25 cellular contexts compared by ENCODE assay signal in the genomic region with DNA sequence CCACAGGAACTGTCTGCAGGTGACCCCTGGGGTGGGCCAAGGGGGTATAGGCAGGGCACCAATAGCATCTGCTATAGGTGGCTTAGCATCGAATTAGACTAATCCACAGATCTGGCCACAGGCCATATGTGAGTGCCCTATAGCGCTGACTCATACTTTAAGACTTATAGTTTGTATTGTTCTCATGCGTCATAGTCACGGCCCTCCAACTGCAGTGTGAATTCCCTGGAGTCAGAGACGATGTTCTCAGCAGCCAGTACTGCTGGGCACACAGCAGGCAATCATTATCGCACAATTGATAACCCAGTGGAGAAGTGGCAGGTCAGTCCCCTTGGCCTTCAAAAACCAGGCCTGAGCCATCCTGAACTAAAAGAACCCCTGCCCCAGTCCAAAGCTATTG. TPM values are rescaled to one million over a fixed set of nuclear protein-coding genes. Genes with fewer than 3 reads are reported as not detected.
DNase-seq lines count a peak whose midpoint lies in the region; ATAC-seq, FAIRE-seq and TF ChIP-seq lines count a peak whose summit lies in the region.
"Had no signal": no experiment of that assay in that cellular context is flagged by ENCODE, and none has a peak within 500 bp of the region (broad histone marks: within the 10 kb centered on the region; RNA-seq: fewer than 3 reads in every experiment).

No MANE protein-coding gene starts in this region.

- CTCF ChIA-PET in naive thymus-derived CD4-positive, alpha-beta T cell (lab: Charles Lee): no interaction called here

- H3K9me3 ChIP-seq in left ventricle myocardium inferior (replicated peaks): no peaks in the 10 kb centered on the region
- H3K9me3 ChIP-seq in naive thymus-derived CD4-positive, alpha-beta T cell (ENCODE audit: control insufficient read depth in 2 of 3, low read length in 3 of 3): no peaks in the 10 kb centered on the region
- H3K9me3 ChIP-seq: breast epithelium, heart right ventricle, vagina had no signal

- H3K27me3 ChIP-seq in bronchial epithelial cell (ENCODE audit: control insufficient read depth, insufficient read depth, low read length) (no peaks in the 10 kb centered on the region), left ventricle myocardium inferior (ENCODE audit: low read depth) (no peaks in the 10 kb centered on the region)
- H3K27me3 ChIP-seq in naive thymus-derived CD4-positive, alpha-beta T cell (ENCODE audit: control insufficient read depth in 2 of 2, insufficient read depth in 2 of 2, low read length in 2 of 2): no peaks in the 10 kb centered on the region
- H3K27me3 ChIP-seq: heart right ventricle, vagina had no signal

- intact Hi-C loops in left ventricle myocardium inferior (cut with micrococcal nuclease): no loop called here
- intact Hi-C loops in naive thymus-derived CD4-positive, alpha-beta T cell (cut with micrococcal nuclease): no loop called here

- H3K4me3 ChIP-seq in bronchial epithelial cell (ENCODE audit: low read depth, low read length) (no peak overlapping the region), left ventricle myocardium inferior (no peak overlapping the region)
- H3K4me3 ChIP-seq in naive thymus-derived CD4-positive, alpha-beta T cell (ENCODE audit: low read length): no peak overlapping the region
- H3K4me3 ChIP-seq: breast epithelium, dorsolateral prefrontal cortex, heart right ventricle, vagina had no signal

- no peak overlapping the region for H3K27ac Mint-ChIP-seq in naive thymus-derived CD4-positive, alpha-beta T cell
- H3K27ac Mint-ChIP-seq: activated CD4-positive, alpha-beta memory T cell treated with anti-CD3 and anti-CD28 coated beads, Interleukin-2, amount 10 ng/mL, durations not matched to agents 7 days and 5 days; activated naive CD8-positive, alpha-beta T cell; activated T-cell treated with anti-CD3 and anti-CD28 coated beads, Interleukin-2, amount 50 U/mL, for 24 hours; natural killer cell treated with Interleukin-12 subunit alpha and Interleukin-12 subunit beta and Interleukin-15 and Interleukin-18, amount 100 ng/mL, for 72 hours; T-helper 1 cell treated with Interleukin-12 subunit alpha and Interleukin-12 subunit beta and Interleukin-4 antibody, amounts not matched to agents 30 μg/mL and 1 μg/mL, for 36 hours; WTC11 had no signal

- no peaks in the 10 kb centered on the region for H3K4me1 ChIP-seq in left ventricle myocardium inferior
- no peaks in the 10 kb centered on the region for H3K4me1 ChIP-seq in naive thymus-derived CD4-positive, alpha-beta T cell (ENCODE audit: control insufficient read depth in 2 of 2, insufficient read depth in 2 of 2, low read length in 2 of 2)
- H3K4me1 ChIP-seq: breast epithelium, heart right ventricle, vagina had no signal

- H3K4me1 Mint-ChIP-seq in naive thymus-derived CD4-positive, alpha-beta T cell: no peaks in the 10 kb centered on the region
- H3K4me1 Mint-ChIP-seq: activated CD4-positive, alpha-beta memory T cell treated with anti-CD3 and anti-CD28 coated beads, Interleukin-2, amount 10 ng/mL, durations not matched to agents 7 days and 5 days had no signal

- no peaks in the 10 kb centered on the region for H3K36me3 Mint-ChIP-seq in naive thymus-derived CD4-positive, alpha-beta T cell
- H3K36me3 Mint-ChIP-seq: activated naive CD8-positive, alpha-beta T cell; natural killer cell treated with Interleukin-12 subunit alpha and Interleukin-12 subunit beta and Interleukin-15 and Interleukin-18, amount 100 ng/mL, for 72 hours; WTC11 had no signal

- DNase-seq in HCEC 1CT: peak; percentile 10
- DNase-seq in NCI-H82 (lab: John Stamatoyannopoulos, UW): peak; percentile 91
- peak; percentile 66 for DNase-seq in bronchial epithelial cell (ENCODE audit: low read depth)
- peak; percentile 20 for DNase-seq in non-pigmented ciliary epithelial cell (ENCODE audit: low read depth)
- no peak for DNase-seq in left ventricle myocardium inferior
- DNase-seq in naive thymus-derived CD4-positive, alpha-beta T cell: no peak
- DNase-seq in activated T-cell treated with anti-CD3 and anti-CD28 coated beads, Interleukin-2, amount 50 U/mL, for 48 hours: no peak
- no peak for DNase-seq in amygdala (lab: John Stamatoyannopoulos, UW)
- DNase-seq: activated CD4-positive, alpha-beta memory T cell treated with anti-CD3 and anti-CD28 coated beads, Interleukin-2, amount 10 ng/mL, durations not matched to agents 7 days and 5 days; activated T-cell treated with anti-CD3 and anti-CD28 coated beads, Interleukin-2, amount 50 U/mL, for 24 hours; dorsolateral prefrontal cortex; erythroblast; heart right ventricle; NCI-H1694; NCI-H345; SHP77 treated with DMSO at 0.1 percent for 48 hours; small intestine had no signal

- H3K9me3 Mint-ChIP-seq in naive thymus-derived CD4-positive, alpha-beta T cell: peaks cover 0 to 4% (median 0%) of the 10 kb centered on the region in 11 donors
- H3K9me3 Mint-ChIP-seq: activated CD4-positive, alpha-beta memory T cell treated with anti-CD3 and anti-CD28 coated beads, Interleukin-2, amount 10 ng/mL, durations not matched to agents 7 days and 5 days; activated T-cell treated with anti-CD3 and anti-CD28 coated beads, Interleukin-2, amount 50 U/mL, for 24 hours; natural killer cell treated with Interleukin-12 subunit alpha and Interleukin-12 subunit beta and Interleukin-15 and Interleukin-18, amount 100 ng/mL, for 72 hours; T-helper 1 cell treated with Interleukin-12 subunit alpha and Interleukin-12 subunit beta and Interleukin-4 antibody, amounts not matched to agents 30 μg/mL and 1 μg/mL, for 36 hours; WTC11 had no signal

- no peak for FAIRE-seq in bronchial epithelial cell (lab: Jason Lieb, UNC)
- FAIRE-seq: islet of Langerhans, small intestine had no signal

- H3K4me3 Mint-ChIP-seq in naive thymus-derived CD4-positive, alpha-beta T cell: no peak overlapping the region
- H3K4me3 Mint-ChIP-seq: activated CD4-positive, alpha-beta memory T cell treated with anti-CD3 and anti-CD28 coated beads, Interleukin-2, amount 10 ng/mL, durations not matched to agents 7 days and 5 days; activated naive CD8-positive, alpha-beta T cell; activated T-cell treated with anti-CD3 and anti-CD28 coated beads, Interleukin-2, amount 50 U/mL, for 24 hours; natural killer cell treated with Interleukin-12 subunit alpha and Interleukin-12 subunit beta and Interleukin-15 and Interleukin-18, amount 100 ng/mL, for 72 hours; T-helper 1 cell treated with Interleukin-12 subunit alpha and Interleukin-12 subunit beta and Interleukin-4 antibody, amounts not matched to agents 30 μg/mL and 1 μg/mL, for 36 hours; WTC11 had no signal

- TF ChIP-seq CTCF in bronchial epithelial cell (IDR thresholded peaks at IDR 0.05; ENCODE audit: insufficient read depth, low read length, severe bottlenecking): no peak
- TF ChIP-seq CTCF in left ventricle myocardium inferior (IDR thresholded peaks at IDR 0.05; ENCODE audit: borderline replicate concordance): no peak

- no peaks in the 10 kb centered on the region for H3K27me3 Mint-ChIP-seq in naive thymus-derived CD4-positive, alpha-beta T cell
- H3K27me3 Mint-ChIP-seq: activated CD4-positive, alpha-beta memory T cell treated with anti-CD3 and anti-CD28 coated beads, Interleukin-2, amount 10 ng/mL, durations not matched to agents 7 days and 5 days; activated naive CD8-positive, alpha-beta T cell had no signal

- POLR2A ChIA-PET in naive thymus-derived CD4-positive, alpha-beta T cell (lab: Charles Lee): no interaction called here

- no peak for ATAC-seq in naive thymus-derived CD4-positive, alpha-beta T cell
- ATAC-seq: heart right ventricle; natural killer cell treated with Interleukin-12 subunit alpha and Interleukin-12 subunit beta and Interleukin-15 and Interleukin-18, amount 100 ng/mL, for 72 hours; WTC11 had no signal

- H3K36me3 ChIP-seq in bronchial epithelial cell (ENCODE audit: control insufficient read depth, insufficient read depth, low read length) (no peaks in the 10 kb centered on the region), left ventricle myocardium inferior (no peaks in the 10 kb centered on the region)
- no peaks in the 10 kb centered on the region for H3K36me3 ChIP-seq in naive thymus-derived CD4-positive, alpha-beta T cell (ENCODE audit: control insufficient read depth in 2 of 3, insufficient read depth in 3 of 3, low read length in 3 of 3)
- H3K36me3 ChIP-seq: breast epithelium, heart right ventricle, vagina had no signal

- H3K27ac ChIP-seq in left ventricle myocardium inferior (replicated peaks): no peak overlapping the region
- H3K27ac ChIP-seq in naive thymus-derived CD4-positive, alpha-beta T cell (ENCODE audit: low read depth, low read length): no peak overlapping the region
- H3K27ac ChIP-seq: breast epithelium, dorsolateral prefrontal cortex, heart right ventricle, vagina had no signal

RNA-seq across cellular contexts. Expression of gene ADGRG2, which starts 58.1 kb away (rescaled TPM):
- total RNA-seq in bronchial epithelial cell: 0.13 and 0.26 TPM in 2 replicates
- total RNA-seq in left ventricle myocardium inferior: 0.16 TPM
- total RNA-seq in naive thymus-derived CD4-positive, alpha-beta T cell: not detected
- under 1 TPM in 1 of 2 donors, not detected in 1; 0.08 TPM for polyA plus RNA-seq in naive thymus-derived CD4-positive, alpha-beta T cell
- total RNA-seq: activated CD4-positive, alpha-beta memory T cell treated with anti-CD3 and anti-CD28 coated beads, Interleukin-2, amount 10 ng/mL, durations not matched to agents 7 days and 5 days; M059J had no signal

Comparison
In these comparisons a context has a peak if more than half of its experiments do, and no peak if none do; other contexts are left out.
1. DNase-seq: peak in HCEC 1CT (single experiment), NCI-H82 (single experiment), bronchial epithelial cell (single experiment) and non-pigmented ciliary epithelial cell (single experiment); none in left ventricle myocardium inferior (single experiment), naive thymus-derived CD4-positive, alpha-beta T cell (0 of 9), activated T-cell treated with anti-CD3 and anti-CD28 coated beads, Interleukin-2, amount 50 U/mL, for 48 hours (0 of 2) and amygdala (0 of 56).